Comparison of ENCODE assay signal across 15 cellular contexts in genomic region chr1:108043712-108044111, GRCh38.
DNase-seq lines count a peak whose midpoint lies in the region; ATAC-seq and TF ChIP-seq lines count a peak whose summit lies in the region.
"Had no signal": no experiment of that assay in that cellular context is flagged by ENCODE, and none has a peak within 500 bp of the region (broad histone marks: within the 10 kb centered on the region; RNA-seq: fewer than 3 reads in every experiment).

No MANE protein-coding gene starts in this region.

- POLR2A ChIA-PET in naive thymus-derived CD8-positive, alpha-beta T cell (lab: Charles Lee): no interaction called here
- POLR2A ChIA-PET in PC-9 (lab: Charles Lee; ENCODE audit: unreplicated experiment): no interaction called here

- no peaks in the 10 kb centered on the region for H3K9me3 Mint-ChIP-seq in naive thymus-derived CD8-positive, alpha-beta T cell
- H3K9me3 Mint-ChIP-seq: activated T-helper 17 cell treated with anti-CD3 and anti-CD28 coated beads, Interleukin-2, amount 50 U/mL, for 72 hours had no signal

- H3K4me1 ChIP-seq in PC-9 (replicated peaks; ENCODE audit: insufficient read depth): no peaks in the 10 kb centered on the region

- H3F3A ChIP-seq in PC-9 (ENCODE audit: insufficient read depth, low read depth): no peaks in the 10 kb centered on the region

- H3K4me3 ChIP-seq in PC-9: no peak overlapping the region
- H3K4me3 ChIP-seq: lung, skin epidermis had no signal

- peak overlapping the region in 6 of 10 donors; percentile 0 to 57 (median 34) for H3K27ac Mint-ChIP-seq in naive thymus-derived CD8-positive, alpha-beta T cell
- H3K27ac Mint-ChIP-seq: activated T-helper 17 cell treated with anti-CD3 and anti-CD28 coated beads, Interleukin-2, amount 50 U/mL, for 72 hours had no signal

- H3K36me3 ChIP-seq in PC-9 (ENCODE audit: low read depth): no peaks in the 10 kb centered on the region

- H3K36me3 Mint-ChIP-seq in naive thymus-derived CD8-positive, alpha-beta T cell: peaks cover 0 to 1% (median 0%) of the 10 kb centered on the region in 3 donors
- H3K36me3 Mint-ChIP-seq: CD4-positive, CD25-positive, alpha-beta regulatory T cell had no signal

- no TSS peak for BruUV-seq in PC-9 (replicated peaks; lab: Mats Ljungman, UMichigan)

- no peaks in the 10 kb centered on the region for H3K79me2 ChIP-seq in PC-9 (ENCODE audit: low read depth)

- H3K4me3 Mint-ChIP-seq in naive thymus-derived CD8-positive, alpha-beta T cell: no peak overlapping the region
- H3K4me3 Mint-ChIP-seq: activated CD4-positive, alpha-beta T cell treated with anti-CD3 and anti-CD28 coated beads, Interleukin-2, amount 10 ng/mL, durations not matched to agents 7 days and 5 days; activated T-helper 17 cell treated with anti-CD3 and anti-CD28 coated beads, Interleukin-2, amount 50 U/mL, for 72 hours; CD4-positive, CD25-positive, alpha-beta regulatory T cell had no signal

- no peaks in the 10 kb centered on the region; the same call in 1 of the 2 replicates for H3K9me2 ChIP-seq in PC-9 (ENCODE audit: insufficient read depth)

- H3K27me3 ChIP-seq in PC-9 (ENCODE audit: insufficient read depth, low read depth): no peaks in the 10 kb centered on the region

- no peak overlapping the region for H3K27ac ChIP-seq in PC-9

- no peaks in the 10 kb centered on the region for H4K20me1 ChIP-seq in PC-9 (ENCODE audit: insufficient read depth)

- no peak overlapping the region for H3K4me2 ChIP-seq in PC-9

- DNase-seq in GM13976 (ENCODE audit: low spot score) (peak; percentile 8), RPMI8226 (peak; percentile 52), PC-9 (no peak), NCI-H524 treated with DMSO at 0.1 percent for 48 hours (lab: John Stamatoyannopoulos, UW) (no peak), NCI-H774 (lab: John Stamatoyannopoulos, UW) (no peak)
- DNase-seq in naive thymus-derived CD8-positive, alpha-beta T cell: no peak
- DNase-seq: activated CD4-positive, alpha-beta T cell treated with anti-CD3 and anti-CD28 coated beads, Interleukin-2, amount 10 ng/mL, durations not matched to agents 7 days and 5 days; CD4-positive, CD25-positive, alpha-beta regulatory T cell; dermis blood vessel endothelial cell had no signal

- H3K4me1 Mint-ChIP-seq in naive thymus-derived CD8-positive, alpha-beta T cell: peaks cover 22 to 45% (median 44%) of the 10 kb centered on the region in 4 donors

- in situ Hi-C loops in GM13976 (cut with MboI; ENCODE audit: low sequenced_read_pairs, unreplicated experiment): no loop called here

- intact Hi-C loops in PC-9 (cut with micrococcal nuclease; ENCODE audit: unreplicated experiment): no loop called here

- ATAC-seq in HG03159 (IDR thresholded peaks at IDR 0.05; ENCODE audit: unreplicated experiment): peak; percentile 65
- ATAC-seq in naive thymus-derived CD8-positive, alpha-beta T cell: no peak
- ATAC-seq in HG02798 (IDR thresholded peaks at IDR 0.05; ENCODE audit: poor library complexity, unreplicated experiment): no peak
- ATAC-seq: activated T-helper 17 cell treated with anti-CD3 and anti-CD28 coated beads, Interleukin-2, amount 50 U/mL, for 72 hours; Panc1 had no signal

- no peak for TF ChIP-seq CTCF in GM13976 (IDR thresholded peaks at IDR 0.05; ENCODE audit: borderline replicate concordance, control extremely low read depth, extremely low read depth, insufficient read depth, missing control alignments)
- TF ChIP-seq CTCF in PC-9 (conservative IDR thresholded peaks at IDR 0.05): no peak

- peaks cover 0 to 1% (median 0%) of the 10 kb centered on the region in 5 donors for H3K27me3 Mint-ChIP-seq in naive thymus-derived CD8-positive, alpha-beta T cell
- H3K27me3 Mint-ChIP-seq: activated CD4-positive, alpha-beta T cell treated with anti-CD3 and anti-CD28 coated beads, Interleukin-2, amount 10 ng/mL, durations not matched to agents 7 days and 5 days; CD4-positive, CD25-positive, alpha-beta regulatory T cell had no signal

- H2AFZ ChIP-seq in PC-9: no peak overlapping the region

- CTCF ChIA-PET in PC-9 (lab: Charles Lee): no interaction called here

- H3K9me3 ChIP-seq in PC-9 (ENCODE audit: insufficient read depth, low read depth): no peaks in the 10 kb centered on the region

Comparison
In these comparisons a context has a peak if more than half of its experiments do, and no peak if none do; other contexts are left out.
1. DNase-seq: peak in GM13976 (single experiment) and RPMI8226 (single experiment); none in naive thymus-derived CD8-positive, alpha-beta T cell (0 of 10), PC-9 (0 of 2), NCI-H524 treated with DMSO at 0.1 percent for 48 hours (single experiment) and NCI-H774 (single experiment).